ENCODE assay signal across 13 cellular contexts in genomic region chr2:33791625-33792024, GRCh38.
DNase-seq lines count a peak whose midpoint lies in the region; ATAC-seq and TF ChIP-seq lines count a peak whose summit lies in the region.
"Had no signal": no experiment of that assay in that cellular context is flagged by ENCODE, and none has a peak within 500 bp of the region (broad histone marks: within the 10 kb centered on the region; RNA-seq: fewer than 3 reads in every experiment).

No MANE protein-coding gene starts in this region.

- peaks cover 18% of the 10 kb centered on the region for H3K4me1 ChIP-seq in adipocyte (ENCODE audit: control insufficient read depth, insufficient read depth, low read length)
- no peaks in the 10 kb centered on the region for H3K4me1 ChIP-seq in aorta (ENCODE audit: control insufficient read depth in 1 of 2, insufficient read depth in 2 of 2, low read length in 2 of 2)
- H3K4me1 ChIP-seq: ascending aorta had no signal

- H3K36me3 ChIP-seq in adipocyte (ENCODE audit: control insufficient read depth, insufficient read depth, low read length, severe bottlenecking) (no peaks in the 10 kb centered on the region), aorta (ENCODE audit: control insufficient read depth in 1 of 2, insufficient read depth in 2 of 2, low read length in 1 of 2) (no peaks in the 10 kb centered on the region), WERI-Rb-1 (no peaks in the 10 kb centered on the region)
- H3K36me3 ChIP-seq: ascending aorta had no signal

- DNase-seq in HCEC 1CT (peak; percentile 13), adipocyte (ENCODE audit: low read depth) (peak; percentile 88), foreskin fibroblast (peak; percentile 2 to 73), aorta (peak in 1 of 2 donors; percentile 44), SHP77 (lab: John Stamatoyannopoulos, UW) (no peak), WERI-Rb-1 (no peak), cortex of kidney (lab: John Stamatoyannopoulos, UW) (no peak)
- DNase-seq: activated CD8-positive, alpha-beta T cell treated with anti-CD3 and anti-CD28 coated beads, Interleukin-2, amount 10 ng/mL, durations not matched to agents 7 days and 5 days; left colon; naive B cell; stimulated activated CD4-positive, alpha-beta T cell treated with anti-CD3 and anti-CD28 coated beads, Interleukin-1b, Interleukin-23, amount 100 ng/mL, for 48 hours; stimulated activated CD8-positive, alpha-beta memory T cell treated with anti-CD3 and anti-CD28 coated beads, Interleukin-4, amount 100 ng/mL, for 48 hours had no signal

- 17 to 22% methylated on average over 3 of the region's 3 CpGs for WGBS in aorta, 2 donors

- H3K27me3 ChIP-seq in adipocyte (replicated peaks; ENCODE audit: control insufficient read depth, insufficient read depth, low read length) (no peaks in the 10 kb centered on the region), aorta (ENCODE audit: control insufficient read depth in 1 of 2, insufficient read depth in 2 of 2, low read length in 1 of 2) (no peaks in the 10 kb centered on the region), WERI-Rb-1 (ENCODE audit: insufficient read depth, low read depth, severe bottlenecking) (no peaks in the 10 kb centered on the region)
- H3K27me3 ChIP-seq: ascending aorta had no signal

- H3K9me3 ChIP-seq in adipocyte (ENCODE audit: control insufficient read depth, low read length) (no peaks in the 10 kb centered on the region), aorta (ENCODE audit: control insufficient read depth, low read length) (no peaks in the 10 kb centered on the region), WERI-Rb-1 (ENCODE audit: severe bottlenecking) (no peaks in the 10 kb centered on the region)
- H3K9me3 ChIP-seq: ascending aorta had no signal

- TF ChIP-seq CTCF in foreskin fibroblast (IDR thresholded peaks at IDR 0.05; ENCODE audit: low read depth, low read length) (no peak), WERI-Rb-1 (IDR thresholded peaks at IDR 0.05; ENCODE audit: low read depth, low read length) (no peak)

- H3K27ac ChIP-seq in aorta (ENCODE audit: low read depth in 1 of 2, low read length in 2 of 2) (no peak overlapping the region), WERI-Rb-1 (no peak overlapping the region)
- H3K27ac ChIP-seq: ascending aorta had no signal

- H3K9ac ChIP-seq in adipocyte (ENCODE audit: low read length), result no peak overlapping the region

- intact Hi-C loops in aorta (cut with DNase I), result no loop called here

- H3K4me3 ChIP-seq in adipocyte (ENCODE audit: low read length), result no peak overlapping the region
- no peak overlapping the region for H3K4me3 ChIP-seq in foreskin fibroblast (ENCODE audit: low read depth in 1 of 2, low read length in 2 of 2)
- H3K4me3 ChIP-seq in aorta (ENCODE audit: low read length in 2 of 2), result no peak overlapping the region
- no peak overlapping the region for H3K4me3 ChIP-seq in WERI-Rb-1 (ENCODE audit: low read depth, low read length)
- H3K4me3 ChIP-seq: ascending aorta had no signal

- peak; percentile 56 for ATAC-seq in aorta (ENCODE audit: low FRiP score)
- ATAC-seq: activated CD8-positive, alpha-beta T cell treated with anti-CD3 and anti-CD28 coated beads, Interleukin-2, amount 10 ng/mL, durations not matched to agents 7 days and 5 days; left colon had no signal

Comparison
In these comparisons a context has a peak if more than half of its experiments do, and no peak if none do; other contexts are left out.
1. DNase-seq: peak in HCEC 1CT (single experiment), adipocyte (single experiment) and foreskin fibroblast (2 of 2); none in SHP77 (0 of 2), WERI-Rb-1 (single experiment) and cortex of kidney (single experiment).